Comparison of ENCODE assay signal across 8 cellular contexts in genomic region chr10:21526952-21527633, GRCh38. TPM values are rescaled to one million over a fixed set of nuclear protein-coding genes. Genes with fewer than 3 reads are reported as not detected.
A peak's percentile ranks its signal among the peaks of the same experiment; 100 is the strongest.
DNase-seq lines count a peak whose midpoint lies in the region; ATAC-seq and TF ChIP-seq lines count a peak whose summit lies in the region.

No MANE protein-coding gene starts in this region.

- peak overlapping the region; percentile 97 for H3K4ac ChIP-seq in IMR-90 (ENCODE audit: low read depth, low read length)

- H3K36me3 Mint-ChIP-seq in activated B cell treated with CpG ODN at 0.5 μM for 24 hours (ENCODE audit: low read depth), result peaks cover 5% of the 10 kb centered on the region

- BruUV-seq in IMR-90 (replicated peaks; lab: Mats Ljungman, UMichigan), result no TSS peak

- H2AK9ac ChIP-seq in IMR-90 (replicated peaks; ENCODE audit: low read depth, low read length, poor library complexity), result peak overlapping the region; percentile 89

- 0% methylated on average over 12 of the region's 67 CpGs; no CpG with 5 or more reads in 1 of the 2 experiments for WGBS in IMR-90 (ENCODE audit: extremely low coverage in 2 of 2, insufficient read length in 1 of 2), 2 experiments
- WGBS in liver, result 1% methylated on average over 67 of the region's 67 CpGs

- peak overlapping the region; percentile 83 to 91 for H4K8ac ChIP-seq in IMR-90 (ENCODE audit: low read depth in 2 of 2, low read length in 2 of 2)

- no peaks in the 10 kb centered on the region for H4K20me1 ChIP-seq in IMR-90 (ENCODE audit: insufficient read depth, low read length)

- peak overlapping the region; percentile 93 for H2BK5ac ChIP-seq in IMR-90 (ENCODE audit: low read depth, low read length, poor library complexity, severe bottlenecking)

- H2BK120ac ChIP-seq in IMR-90 (ENCODE audit: low read depth, low read length), result peak overlapping the region; percentile 68

- H4K5ac ChIP-seq in IMR-90 (ENCODE audit: low read depth, low read length), result peak overlapping the region; percentile 46

- peak overlapping the region; percentile 94 for H3K23ac ChIP-seq in IMR-90 (ENCODE audit: low read depth, low read length)

- TF ChIP-seq CTCF in IMR-90 (conservative IDR thresholded peaks at IDR 0.05; ENCODE audit: low read depth, low read length) (no peak), activated B cell treated with CpG ODN at 0.5 μM for 24 hours (IDR thresholded peaks at IDR 0.05) (no peak), liver (IDR thresholded peaks at IDR 0.05; ENCODE audit: low read depth, low read length, missing input control) (no peak)

- H3K4me1 Mint-ChIP-seq in activated B cell treated with CpG ODN at 0.5 μM for 24 hours, result peaks cover 26% of the 10 kb centered on the region

- POLR2A ChIA-PET in IMR-90 (lab: Charles Lee; ENCODE audit: unreplicated experiment) (interaction anchor here (0.6 to 0.7 kb wide), 2 partner anchors 65 to 800 kb away, joined by 4 to 12 read pairs; no protein-coding TSS in a partner anchor), activated B cell treated with CpG ODN at 0.5 μM for 24 hours (lab: Charles Lee) (interaction anchor here (0.5 to 2.8 kb wide), 9 partner anchors 9 to 1912 kb away, joined by 3 to 18 read pairs (median 5); partner anchors contain the start of genes COMMD3 and OTUD1)

- dilution Hi-C loops in IMR-90 (cut with HindIII; ENCODE audit: low sequenced_read_pairs, unreplicated experiment), result no loop called here

- H3K27ac ChIP-seq in IMR-90 (ENCODE audit: insufficient read depth, low read length) (peak overlapping the region; percentile 98), liver (ENCODE audit: low read depth in 1 of 2, low read length in 2 of 2) (peak overlapping the region; percentile 96 to 97)

- H3K9me3 ChIP-seq in IMR-90 (ENCODE audit: control insufficient read depth, insufficient read depth, low read length), result no peaks in the 10 kb centered on the region
- no peaks in the 10 kb centered on the region for H3K9me3 ChIP-seq in liver (ENCODE audit: control insufficient read depth in 4 of 4, low read length in 3 of 4)

- DNase-seq in NCI-H1417 (lab: John Stamatoyannopoulos, UW), result peak; percentile 47 to 77 (median 77)
- DNase-seq in NCI-H1417 treated with DMSO at 0.1 percent for 48 hours (lab: John Stamatoyannopoulos, UW), result no peak
- peak; percentile 58 for DNase-seq in IMR-90
- DNase-seq in activated B cell treated with CpG ODN at 0.5 μM for 24 hours, result peak; percentile 52
- peak; percentile 80 for DNase-seq in dermis blood vessel endothelial cell
- DNase-seq in stimulated activated CD4-positive, alpha-beta T cell treated with anti-CD3 and anti-CD28 coated beads, Interleukin-4, amount 100 ng/mL, for 4 hours, result peak; percentile 6 to 44
- DNase-seq in HuH-7.5 (ENCODE audit: low spot score), result no peak

- CTCF ChIA-PET in IMR-90 (lab: Yijun Ruan, JAX) (interaction anchor here (1.3 kb wide), 1 partner anchor 206 kb away, joined by 3 read pairs; no protein-coding TSS in a partner anchor), activated B cell treated with CpG ODN at 0.5 μM for 24 hours (lab: Charles Lee) (interaction anchor here (3.3 kb wide), 1 partner anchor 30 kb away, joined by 12 read pairs; no protein-coding TSS in a partner anchor)

- TF ChIP-seq POLR2A in IMR-90 (IDR thresholded peaks at IDR 0.05; ENCODE audit: low read depth, low read length), result no peak

- ATAC-seq in IMR-90 (ENCODE audit: low read depth) (peak; percentile 31), activated B cell treated with CpG ODN at 0.5 μM for 24 hours (ENCODE audit: low read depth) (peak; percentile 38)

- H3K36me3 ChIP-seq in IMR-90 (ENCODE audit: control insufficient read depth, insufficient read depth, low read length) (no peaks in the 10 kb centered on the region), liver (ENCODE audit: control insufficient read depth in 4 of 4, insufficient read depth in 3 of 4, low read depth in 1 of 4, low read length in 3 of 4) (no peaks in the 10 kb centered on the region)

- no peak overlapping the region; the same call in 2 of the 3 replicates for H2BK15ac ChIP-seq in IMR-90 (ENCODE audit: low read depth, low read length)

- H3K4me2 ChIP-seq in IMR-90 (ENCODE audit: low read depth, low read length), result peak overlapping the region; percentile 98

- H2AFZ ChIP-seq in IMR-90 (replicated peaks; ENCODE audit: low read length, poor library complexity), result peak overlapping the region; percentile 91

- H2AK5ac ChIP-seq in IMR-90 (ENCODE audit: low read depth, low read length), result peak overlapping the region; percentile 67; the same call in 1 of the 2 replicates

- H3K4me3 Mint-ChIP-seq in activated B cell treated with CpG ODN at 0.5 μM for 24 hours, result peak overlapping the region; percentile 86

- intact Hi-C loops in IMR-90 (cut with micrococcal nuclease), result loop anchor here (1.0 to 10.0 kb wide), 3 partner anchors 7 to 428 kb away; partner anchors contain the start of gene MLLT10
- intact Hi-C loops in activated B cell treated with CpG ODN at 0.5 μM for 24 hours (cut with micrococcal nuclease), result loop anchor here (2.0 to 10.0 kb wide), 3 partner anchors 428 to 950 kb away; no protein-coding TSS in a partner anchor

- H3K27me3 ChIP-seq in IMR-90 (ENCODE audit: control insufficient read depth, insufficient read depth, low read length), result no peaks in the 10 kb centered on the region
- no peaks in the 10 kb centered on the region for H3K27me3 ChIP-seq in liver (ENCODE audit: control insufficient read depth in 4 of 4, insufficient read depth in 4 of 4, low read length in 3 of 4)

- peaks cover 29% of the 10 kb centered on the region for H3K27me3 Mint-ChIP-seq in activated B cell treated with CpG ODN at 0.5 μM for 24 hours

- peak overlapping the region; percentile 80 for H3K18ac ChIP-seq in IMR-90 (ENCODE audit: low read depth, low read length)

- H3K4me1 ChIP-seq in IMR-90 (ENCODE audit: control insufficient read depth, insufficient read depth, low read length) (peaks cover 3% of the 10 kb centered on the region; the same call in 1 of the 2 replicates), liver (ENCODE audit: control insufficient read depth in 4 of 4, insufficient read depth in 4 of 4, low read length in 3 of 4) (peaks cover 0 to 23% (median 7%) of the 10 kb centered on the region in 4 donors)

- H3K9me1 ChIP-seq in IMR-90 (ENCODE audit: insufficient read depth, low read length), result 0 out of 2 replicates have a peak, but pooled peaks cover 3% of the 10 kb centered on the region

- H3K27ac Mint-ChIP-seq in activated B cell treated with CpG ODN at 0.5 μM for 24 hours, result peak overlapping the region; percentile 87

- H3K9ac ChIP-seq in IMR-90 (ENCODE audit: low read depth, low read length), result peak overlapping the region; percentile 93
- H3K9ac ChIP-seq in liver (ENCODE audit: low read depth in 1 of 2, low read length in 2 of 2), result peak overlapping the region; percentile 98 to 99

- in situ Hi-C loops in IMR-90 (cut with MboI; ENCODE audit: low sequenced_read_pairs), result no loop called here

- peak overlapping the region; percentile 55 for H3K4me3 ChIP-seq in IMR-90 (ENCODE audit: insufficient read depth, low read depth, low read length)
- peak overlapping the region; percentile 74 to 82 (median 74) for H3K4me3 ChIP-seq in liver (ENCODE audit: low read depth in 1 of 3, low read length in 3 of 3)

- peak overlapping the region; percentile 95 for H3K14ac ChIP-seq in IMR-90 (replicated peaks; ENCODE audit: low read depth, low read length)

- no peak for TF ChIP-seq RAD21 in IMR-90 (IDR thresholded peaks at IDR 0.05; ENCODE audit: low read length)
- no peak for TF ChIP-seq RAD21 in liver (IDR thresholded peaks at IDR 0.05)

- H3K56ac ChIP-seq in IMR-90 (ENCODE audit: extremely low read depth, insufficient read depth, low read length), result peak overlapping the region; percentile 99

- H2BK20ac ChIP-seq in IMR-90 (ENCODE audit: low read depth, low read length), result no peak overlapping the region

- H3K9me3 Mint-ChIP-seq in activated B cell treated with CpG ODN at 0.5 μM for 24 hours, result no peaks in the 10 kb centered on the region

- peaks cover 2 to 3% of the 10 kb centered on the region in 2 experiments; a peak in 2 of 4 replicates for H3K79me1 ChIP-seq in IMR-90 (ENCODE audit: low read depth in 1 of 2, low read length in 2 of 2)

- H4K91ac ChIP-seq in IMR-90 (ENCODE audit: insufficient read depth, low read depth, low read length), result peak overlapping the region; percentile 87

TF ChIP-seq in IMR-90, 13 proteins besides CTCF, POLR2A, EP300 and RAD21 (continues in another document):
- TF ChIP-seq MXI1 (IDR thresholded peaks at IDR 0.05; ENCODE audit: borderline replicate concordance, low read depth, low read length), result peak; percentile 44; the same call in 1 of the 2 replicates

TF ChIP-seq in liver, 16 proteins besides CTCF, POLR2A, EP300 and RAD21:
- TF ChIP-seq HNF4A (conservative IDR thresholded peaks at IDR 0.05) (peak in 1 of 2 donors; percentile 3), ATF3 (IDR thresholded peaks at IDR 0.05) (no peak)

RNA-seq across cellular contexts. Expression of gene SKIDA1, which starts 1.6 kb away (rescaled TPM):
- total RNA-seq in IMR-90 (2012; rRNA removed) (0.56 and 0.72 TPM in 2 replicates), activated B cell treated with CpG ODN at 0.5 μM for 24 hours (0.60 TPM in 1 of 2 replicates, not detected in the other), dermis blood vessel endothelial cell (1.0 and 2.6 TPM in 2 replicates), liver (1 to 10 TPM; 2.3 to 2.6 TPM)
- polyA plus RNA-seq in IMR-90 (2012; rRNA removed) (0.24 and 0.36 TPM in 2 replicates), liver (under 1 TPM; 0.63 to 0.84 TPM)
- polyA plus RNA-seq in IMR-90 (2012; cell fraction: cytosol; rRNA removed), result 0.16 and 0.42 TPM in 2 replicates
- polyA plus RNA-seq in IMR-90 (2012; cell fraction: nucleus; rRNA removed; ENCODE audit: low replicate concordance), result 0.36 and 2.0 TPM in 2 replicates

RNA-seq across cellular contexts. Expression of gene MLLT10, which starts 6.9 kb away (rescaled TPM):
- total RNA-seq in IMR-90 (2012; rRNA removed), result 29.0 and 31.9 TPM in 2 replicates
- polyA plus RNA-seq in IMR-90 (2012; rRNA removed), result 22.5 and 23.9 TPM in 2 replicates
- polyA plus RNA-seq in IMR-90 (2012; cell fraction: cytosol; rRNA removed), result 7.2 and 17.6 TPM in 2 replicates
- 27.3 and 103 TPM in 2 replicates for polyA plus RNA-seq in IMR-90 (2012; cell fraction: nucleus; rRNA removed; ENCODE audit: low replicate concordance)
- 40.6 and 48.7 TPM in 2 replicates for total RNA-seq in activated B cell treated with CpG ODN at 0.5 μM for 24 hours
- total RNA-seq in dermis blood vessel endothelial cell, result 35.4 and 48.9 TPM in 2 replicates
- 10 to 100 TPM; 31.4 to 47.4 TPM for total RNA-seq in liver
- 10 to 100 TPM; 11.9 to 13.9 TPM for polyA plus RNA-seq in liver

Comparison
In these comparisons a context has a peak if more than half of its experiments do, and no peak if none do; other contexts are left out.
1. DNase-seq: peak in NCI-H1417 (3 of 3), IMR-90 (single experiment), activated B cell treated with CpG ODN at 0.5 μM for 24 hours (single experiment), dermis blood vessel endothelial cell (single experiment) and stimulated activated CD4-positive, alpha-beta T cell treated with anti-CD3 and anti-CD28 coated beads, Interleukin-4, amount 100 ng/mL, for 4 hours (2 of 2); none in NCI-H1417 treated with DMSO at 0.1 percent for 48 hours (single experiment) and HuH-7.5 (single experiment).